ENCODE assay signal across 27 cellular contexts in the genomic region with DNA sequence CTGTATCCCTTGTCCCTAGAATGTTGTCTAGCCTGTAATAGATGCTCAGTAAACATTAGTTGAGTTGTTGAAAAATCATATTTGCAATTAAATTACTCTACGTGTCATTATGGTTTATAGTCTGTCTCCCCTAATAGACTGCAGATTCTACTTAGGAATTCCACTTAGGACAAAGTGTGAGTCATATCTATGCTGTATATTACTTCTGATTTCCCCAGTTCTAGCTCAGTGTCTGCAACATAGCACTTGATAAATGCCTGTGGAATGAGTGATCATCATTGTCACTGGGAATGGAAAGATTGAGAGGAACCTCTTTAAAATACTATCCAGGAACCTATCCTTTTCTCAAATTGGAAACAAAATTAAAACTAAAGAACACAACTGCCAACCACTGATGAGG.
DNase-seq lines count a peak whose midpoint lies in the region; TF ChIP-seq lines count a peak whose summit lies in the region.
"Had no signal": no experiment of that assay in that cellular context is flagged by ENCODE, and none has a peak within 500 bp of the region (broad histone marks: within the 10 kb centered on the region; RNA-seq: fewer than 3 reads in every experiment).

No MANE protein-coding gene starts in this region.

- no peaks in the 10 kb centered on the region for H3K9me3 ChIP-seq in uterus

- no peaks in the 10 kb centered on the region for H3K4me1 ChIP-seq in uterus
- H3K4me1 ChIP-seq: esophagus squamous epithelium, heart right ventricle, left ventricle myocardium inferior had no signal

- no peak overlapping the region for H3K27ac ChIP-seq in uterus
- H3K27ac ChIP-seq: esophagus squamous epithelium, heart right ventricle, left ventricle myocardium inferior had no signal

- no peaks in the 10 kb centered on the region for H3K27me3 ChIP-seq in uterus
- H3K27me3 ChIP-seq: esophagus squamous epithelium had no signal

- H3K4me3 ChIP-seq in AG10803 (ENCODE audit: low read length) (no peak overlapping the region), skeletal muscle cell (ENCODE audit: low read depth, low read length) (no peak overlapping the region), uterus (no peak overlapping the region)
- H3K4me3 ChIP-seq: esophagus squamous epithelium, heart right ventricle, left ventricle myocardium inferior had no signal

- H3K27ac Mint-ChIP-seq in chondrocyte (ENCODE audit: unreplicated experiment) = no peak overlapping the region
- H3K27ac Mint-ChIP-seq: activated naive CD4-positive, alpha-beta T cell treated with anti-CD3 and anti-CD28 coated beads for 36 hours; CD8-positive, alpha-beta T cell; natural killer cell; stimulated activated naive CD8-positive, alpha-beta T cell treated with anti-CD3 and anti-CD28 coated beads, Interleukin-15, Interleukin-2, amounts not matched to agents 100 ng/mL and 50 ng/mL, for 24 hours; T-cell had no signal

- TF ChIP-seq CTCF in AG10803 (conservative IDR thresholded peaks at IDR 0.05; ENCODE audit: low read length) = no peak
- TF ChIP-seq CTCF in uterus (IDR thresholded peaks at IDR 0.05) = no peak
- TF ChIP-seq CTCF in chondrocyte (IDR thresholded peaks at IDR 0.05) = no peak

- no peaks in the 10 kb centered on the region for H3K36me3 ChIP-seq in uterus
- H3K36me3 ChIP-seq: esophagus squamous epithelium, heart right ventricle, left ventricle myocardium inferior had no signal

- H3K9me3 Mint-ChIP-seq in chondrocyte (ENCODE audit: low read depth) = peaks cover 16% of the 10 kb centered on the region

- intact Hi-C loops in uterus (cut with DNase I; ENCODE audit: low total_unique reads) = no loop called here

- no peaks in the 10 kb centered on the region for H3K27me3 Mint-ChIP-seq in chondrocyte (ENCODE audit: low read depth)

- no peak for TF ChIP-seq POLR2A in uterus (IDR thresholded peaks at IDR 0.05)

- H3K4me3 Mint-ChIP-seq in chondrocyte (ENCODE audit: unreplicated experiment) = no peak overlapping the region
- H3K4me3 Mint-ChIP-seq: activated naive CD4-positive, alpha-beta T cell treated with anti-CD3 and anti-CD28 coated beads for 36 hours; CD8-positive, alpha-beta T cell; natural killer cell; stimulated activated naive CD8-positive, alpha-beta T cell treated with anti-CD3 and anti-CD28 coated beads, Interleukin-15, Interleukin-2, amounts not matched to agents 100 ng/mL and 50 ng/mL, for 24 hours; T-cell had no signal

- no peaks in the 10 kb centered on the region for H3K4me1 Mint-ChIP-seq in chondrocyte (ENCODE audit: low read depth)
- H3K4me1 Mint-ChIP-seq: natural killer cell, T-cell had no signal

- peak; percentile 90 for DNase-seq in AG10803 (ENCODE audit: low read depth)
- DNase-seq in HT1080 (ENCODE audit: low read depth) = peak; percentile 56
- peak; percentile 27 for DNase-seq in amniotic stem cell (lab: John Stamatoyannopoulos, UW)
- peak; percentile 53 for DNase-seq in skeletal muscle cell (ENCODE audit: low read depth)
- no peak for DNase-seq in uterus
- DNase-seq in NK-92 (lab: John Stamatoyannopoulos, UW; ENCODE audit: unreplicated experiment) = no peak
- no peak for DNase-seq in NCI-H226
- DNase-seq in chondrocyte (ENCODE audit: low spot score) = no peak
- DNase-seq: ACHN; activated CD4-positive, alpha-beta T cell treated with anti-CD3 and anti-CD28 coated beads for 4 hours; activated naive CD4-positive, alpha-beta T cell treated with anti-CD3 and anti-CD28 coated beads for 36 hours; activated T-cell treated with anti-CD3 and anti-CD28 coated beads, Interleukin-2, amount 50 U/mL, for 48 hours; CD8-positive, alpha-beta T cell; effector CD4-positive, alpha-beta T cell; esophagus squamous epithelium; GF-D8; heart right ventricle; Karpas-422; left ventricle myocardium inferior; midbrain; natural killer cell; NCI-H187; NCI-H69; Right ventricle myocardium superior; T-cell; trophoblast cell had no signal

- H3K36me3 Mint-ChIP-seq in chondrocyte (ENCODE audit: low read depth) = no peaks in the 10 kb centered on the region
- H3K36me3 Mint-ChIP-seq: CD8-positive, alpha-beta T cell; natural killer cell; T-cell had no signal

Comparison
In these comparisons a context has a peak if more than half of its experiments do, and no peak if none do; other contexts are left out.
1. DNase-seq: peak in AG10803 (single experiment), HT1080 (single experiment), amniotic stem cell (single experiment) and skeletal muscle cell (single experiment); none in uterus (0 of 2), NK-92 (single experiment), NCI-H226 (single experiment) and chondrocyte (single experiment).